Comparison of ENCODE assay signal across 10 cellular contexts in genomic region chr1:99180915-99181314, GRCh38.
DNase-seq lines count a peak whose midpoint lies in the region; ATAC-seq and TF ChIP-seq lines count a peak whose summit lies in the region.
"Had no signal": no experiment of that assay in that cellular context is flagged by ENCODE, and none has a peak within 500 bp of the region (broad histone marks: within the 10 kb centered on the region; RNA-seq: fewer than 3 reads in every experiment).

No MANE protein-coding gene starts in this region.

- no peaks in the 10 kb centered on the region for H4K20me1 ChIP-seq in OCI-LY1 (ENCODE audit: insufficient read depth, low read length)

- H3K4me1 ChIP-seq in OCI-LY1 (ENCODE audit: insufficient read depth, low read length, severe bottlenecking) (peaks cover 5% of the 10 kb centered on the region), subcutaneous abdominal adipose tissue (ENCODE audit: control insufficient read depth in 5 of 5, insufficient read depth in 5 of 5, low read length in 5 of 5) (peaks cover 0 to 9% (median 5%) of the 10 kb centered on the region in 5 donors)
- H3K4me1 ChIP-seq: testis had no signal

- no peaks in the 10 kb centered on the region for H3K27me3 ChIP-seq in OCI-LY1 (ENCODE audit: insufficient read depth, low read length)
- H3K27me3 ChIP-seq in subcutaneous abdominal adipose tissue (ENCODE audit: control insufficient read depth in 5 of 5, insufficient read depth in 4 of 5, low read length in 5 of 5), result no peaks in the 10 kb centered on the region
- H3K27me3 ChIP-seq: testis had no signal

- H3K4me3 ChIP-seq in OCI-LY1 (ENCODE audit: low read depth, low read length, poor library complexity, severe bottlenecking) (no peak overlapping the region), fibroblast of mammary gland (ENCODE audit: control insufficient read depth, low read depth, low read length) (no peak overlapping the region), subcutaneous abdominal adipose tissue (ENCODE audit: low read depth in 1 of 5, low read length in 5 of 5) (no peak overlapping the region)
- H3K4me3 ChIP-seq: testis had no signal

- H3K27ac ChIP-seq in OCI-LY1 (ENCODE audit: low read depth, low read length, poor library complexity, severe bottlenecking) (no peak overlapping the region), subcutaneous abdominal adipose tissue (ENCODE audit: low read depth, low read length) (peak overlapping the region; percentile 48)

- H3K9me2 ChIP-seq in OCI-LY1 (ENCODE audit: low read depth, low read length), result no peaks in the 10 kb centered on the region

- H3K4me2 ChIP-seq in OCI-LY1 (ENCODE audit: low read length), result no peak overlapping the region

- H3K9ac ChIP-seq in OCI-LY1 (ENCODE audit: low read length) (no peak overlapping the region), subcutaneous abdominal adipose tissue (ENCODE audit: low read length in 5 of 5) (no peak overlapping the region)

- H3K9me3 ChIP-seq in OCI-LY1 (ENCODE audit: low read length), result no peaks in the 10 kb centered on the region
- no peaks in the 10 kb centered on the region for H3K9me3 ChIP-seq in subcutaneous abdominal adipose tissue (ENCODE audit: control insufficient read depth in 5 of 5, low read length in 5 of 5)
- H3K9me3 ChIP-seq: testis had no signal

- TF ChIP-seq CTCF in OCI-LY1 (IDR thresholded peaks at IDR 0.05; ENCODE audit: low read length) (no peak), fibroblast of mammary gland (conservative IDR thresholded peaks at IDR 0.05; ENCODE audit: control insufficient read depth, insufficient read depth, low read depth, low read length) (no peak)

- H3K79me2 ChIP-seq in OCI-LY1 (ENCODE audit: insufficient read depth, low read length), result no peaks in the 10 kb centered on the region

- H2AFZ ChIP-seq in OCI-LY1 (ENCODE audit: low read length), result peak overlapping the region; percentile 99; the same call in 1 of the 2 replicates

- no peaks in the 10 kb centered on the region for H3F3A ChIP-seq in OCI-LY1 (ENCODE audit: insufficient read depth, low read length)

- DNase-seq in Right ventricle myocardium inferior (ENCODE audit: missing footprints), result no peak
- DNase-seq in cardiac septum (ENCODE audit: low spot score), result no peak
- peak; percentile 1 for DNase-seq in fibroblast of mammary gland (ENCODE audit: low read depth)
- no peak for DNase-seq in NCI-H2227 (lab: John Stamatoyannopoulos, UW; ENCODE audit: unreplicated experiment)
- no peak for DNase-seq in glomerular visceral epithelial cell (ENCODE audit: extremely low spot score)
- DNase-seq: activated gamma-delta T cell had no signal

- no peaks in the 10 kb centered on the region for H3K36me3 ChIP-seq in OCI-LY1 (ENCODE audit: insufficient read depth, low read length)
- no peaks in the 10 kb centered on the region for H3K36me3 ChIP-seq in subcutaneous abdominal adipose tissue (ENCODE audit: control insufficient read depth in 5 of 5, insufficient read depth in 5 of 5, low read length in 5 of 5)

- ATAC-seq in Right ventricle myocardium inferior (peak; percentile 38), HG02970 (IDR thresholded peaks at IDR 0.05; ENCODE audit: low FRiP score, unreplicated experiment) (no peak)

- intact Hi-C loops in Right ventricle myocardium inferior (cut with DNase I) (loop anchor here (1.0 to 2.0 kb wide), 3 partner anchors 300 to 526 kb away; partner anchors contain the start of gene PALMD), cardiac septum (cut with DNase I) (loop anchor here (1.0 to 2.0 kb wide), 2 partner anchors 300 to 526 kb away; no protein-coding TSS in a partner anchor)
